ENCODE assay signal across 16 cellular contexts in the genomic region with DNA sequence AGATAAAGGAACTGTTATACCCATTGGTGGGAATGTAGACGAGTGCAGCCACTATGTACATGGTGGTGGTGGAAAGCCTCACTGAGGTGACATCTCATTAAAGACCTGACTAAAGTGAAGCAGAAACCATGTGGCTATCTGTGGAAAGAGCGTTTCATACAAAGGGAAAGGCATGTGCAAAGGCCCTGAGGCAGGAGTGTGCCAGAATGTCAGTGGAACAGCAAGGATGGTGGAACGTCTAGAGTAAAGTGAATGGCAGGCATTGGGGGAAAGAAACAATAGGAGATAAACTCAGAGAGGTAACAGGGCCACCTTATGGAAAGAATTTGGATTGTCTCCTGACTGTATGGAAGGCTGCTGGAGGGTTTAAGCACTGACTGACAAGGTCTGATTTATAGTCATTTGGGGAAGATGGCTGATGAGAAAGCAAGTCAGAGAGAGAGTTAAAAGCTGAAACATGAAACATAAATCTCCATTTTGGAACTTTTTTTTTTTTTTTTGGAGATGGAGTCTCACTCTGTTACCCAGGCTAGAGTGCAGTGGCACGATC.
A peak's percentile ranks its signal among the peaks of the same experiment; 100 is the strongest.
DNase-seq lines count a peak whose midpoint lies in the region; ATAC-seq, FAIRE-seq and TF ChIP-seq lines count a peak whose summit lies in the region.
"Had no signal": no experiment of that assay in that cellular context is flagged by ENCODE, and none has a peak within 500 bp of the region (broad histone marks: within the 10 kb centered on the region; RNA-seq: fewer than 3 reads in every experiment).

No MANE protein-coding gene starts in this region.

- POLR2A ChIA-PET in WTC11 (lab: Charles Lee) (no interaction called here), HepG2 (lab: Yijun Ruan, JAX) (no interaction called here)

- DNase-seq in stimulated activated naive CD8-positive, alpha-beta T cell treated with anti-CD3 and anti-CD28 coated beads, Interleukin-15, amount 100 ng/mL, for 72 hours = no peak
- DNase-seq in stimulated activated naive CD8-positive, alpha-beta T cell treated with anti-CD3 and anti-CD28 coated beads, Interleukin-15, Interleukin-2, amounts not matched to agents 100 U/mL and 50 U/mL, for 24 hours = no peak
- DNase-seq in WTC11 (ENCODE audit: low spot score) = no peak
- DNase-seq in HepG2 (ENCODE audit: low spot score) = no peak
- DNase-seq in NCI-H345 (lab: John Stamatoyannopoulos, UW) = no peak
- no peak for DNase-seq in tibial nerve (ENCODE audit: low spot score in 2 of 2)
- no peak for DNase-seq in CD1c-positive myeloid dendritic cell (ENCODE audit: extremely low spot score)
- no peak for DNase-seq in putamen (ENCODE audit: low spot score)
- DNase-seq: DMS79, NCI-H69 had no signal

- peaks cover 24% of the 10 kb centered on the region for H3K4me1 ChIP-seq in HepG2 (ENCODE audit: insufficient read depth, low read length)
- no peaks in the 10 kb centered on the region for H3K4me1 ChIP-seq in tibial nerve
- H3K4me1 ChIP-seq: A549 had no signal

- in situ Hi-C loops in HepG2 (cut with HindIII; ENCODE audit: extremely low pct_ligation_motif_present, low pct_unique_long_range_greater_than_20kb) = no loop called here

- H3K27me3 Mint-ChIP-seq in stimulated activated naive CD8-positive, alpha-beta T cell treated with anti-CD3 and anti-CD28 coated beads, Interleukin-15, amount 100 ng/mL, for 72 hours = peaks cover 11% of the 10 kb centered on the region
- H3K27me3 Mint-ChIP-seq in WTC11 (ENCODE audit: low read depth) = no peaks in the 10 kb centered on the region; the same call in 1 of the 2 replicates

- no peaks in the 10 kb centered on the region for H4K20me1 ChIP-seq in HepG2 (ENCODE audit: insufficient read depth, low read length)

- no peak overlapping the region for H3K4me2 ChIP-seq in HepG2 (ENCODE audit: low read depth, low read length)
- H3K4me2 ChIP-seq: A549 had no signal

- H3K9me3 ChIP-seq in HepG2 (ENCODE audit: low read length) (no peaks in the 10 kb centered on the region), tibial nerve (peaks cover 0 to 4% (median 0%) of the 10 kb centered on the region in 4 donors)
- H3K9me3 ChIP-seq: A549 had no signal

- 53% methylated on average over 4 of the region's 4 CpGs for WGBS in HepG2 (ENCODE audit: low lambda C conversion rate)
- 80 to 82% methylated on average over 4 of the region's 4 CpGs for WGBS in tibial nerve, 2 donors

- H3K36me3 Mint-ChIP-seq in WTC11 = 0 out of 2 replicates have a peak, but pooled peaks cover 2% of the 10 kb centered on the region

- H3K4me3 ChIP-seq in HepG2 (replicated peaks in 1 of 3; ENCODE audit: insufficient read depth in 1 of 3, low read depth in 2 of 3, low read length in 3 of 3) (no peak overlapping the region), tibial nerve (no peak overlapping the region)
- H3K4me3 ChIP-seq: A549 had no signal

- peak overlapping the region in 1 of 2 donors; percentile 47 for H3K27ac Mint-ChIP-seq in stimulated activated naive CD8-positive, alpha-beta T cell treated with anti-CD3 and anti-CD28 coated beads, Interleukin-15, amount 100 ng/mL, for 72 hours
- H3K27ac Mint-ChIP-seq in WTC11 = no peak overlapping the region
- H3K27ac Mint-ChIP-seq: IgD-negative memory B cell had no signal

- no peak for FAIRE-seq in HepG2 (lab: Jason Lieb, UNC)
- FAIRE-seq: A549, G401.6, GM12891 had no signal

- CTCF ChIA-PET in WTC11 (lab: Charles Lee) = no interaction called here
- CTCF ChIA-PET in HepG2 (lab: Yijun Ruan, JAX; ENCODE audit: low intra/inter-chr PET ratio, low total read pairs) = no interaction called here

- H3K36me3 ChIP-seq in HepG2 (replicated peaks in 1 of 2; ENCODE audit: control insufficient read depth in 1 of 2, insufficient read depth in 2 of 2, low read length in 2 of 2) = no peaks in the 10 kb centered on the region
- H3K36me3 ChIP-seq in tibial nerve = no peaks in the 10 kb centered on the region

- H3K79me2 ChIP-seq in HepG2 (ENCODE audit: insufficient read depth, low read length) = no peaks in the 10 kb centered on the region

- peak; percentile 23 for ATAC-seq in stimulated activated naive CD8-positive, alpha-beta T cell treated with anti-CD3 and anti-CD28 coated beads, Interleukin-15, amount 100 ng/mL, for 72 hours
- no peak for ATAC-seq in stimulated activated naive CD8-positive, alpha-beta T cell treated with anti-CD3 and anti-CD28 coated beads, Interleukin-15, Interleukin-2, amounts not matched to agents 100 U/mL and 50 U/mL, for 24 hours
- ATAC-seq in WTC11 (peak; percentile 50), HepG2 (no peak)
- ATAC-seq: PC-3 had no signal

- H3K4me3 Mint-ChIP-seq in stimulated activated naive CD8-positive, alpha-beta T cell treated with anti-CD3 and anti-CD28 coated beads, Interleukin-15, amount 100 ng/mL, for 72 hours = no peak overlapping the region
- no peak overlapping the region for H3K4me3 Mint-ChIP-seq in WTC11
- H3K4me3 Mint-ChIP-seq: IgD-negative memory B cell had no signal

- intact Hi-C loops in HepG2 (cut with micrococcal nuclease; ENCODE audit: unreplicated experiment) = no loop called here

- peaks cover 6% of the 10 kb centered on the region for H3K4me1 Mint-ChIP-seq in stimulated activated naive CD8-positive, alpha-beta T cell treated with anti-CD3 and anti-CD28 coated beads, Interleukin-15, amount 100 ng/mL, for 72 hours
- H3K4me1 Mint-ChIP-seq in WTC11 = peaks cover 9% of the 10 kb centered on the region
- H3K4me1 Mint-ChIP-seq: IgD-negative memory B cell had no signal

- no peak overlapping the region for H3K9ac ChIP-seq in HepG2 (ENCODE audit: insufficient read depth, low read depth, low read length)

- TF ChIP-seq EP300 in HepG2 (IDR thresholded peaks at IDR 0.05; ENCODE audit: low read depth in 2 of 2, low read length in 2 of 2) = no peak
- TF ChIP-seq EP300 in HepG2 (CRISPR knock-in tag; IDR thresholded peaks at IDR 0.05; ENCODE audit: borderline replicate concordance) = no peak
- TF ChIP-seq EP300 in tibial nerve (IDR thresholded peaks at IDR 0.05) = no peak

- no peak overlapping the region for H2AFZ ChIP-seq in HepG2 (ENCODE audit: low read length)

- no TSS peak for BruUV-seq in HepG2 (replicated peaks; lab: Mats Ljungman, UMichigan)

- no peak for TF ChIP-seq RAD21 in HepG2 (CRISPR knock-in tag; IDR thresholded peaks at IDR 0.05)

- H3K27ac ChIP-seq in HepG2 (ENCODE audit: extremely low read length, insufficient read depth, low read length) (no peak overlapping the region), tibial nerve (no peak overlapping the region)
- H3K27ac ChIP-seq: A549, C4-2B had no signal

- peaks cover 0 to 16% of the 10 kb centered on the region in 2 donors for H3K9me3 Mint-ChIP-seq in stimulated activated naive CD8-positive, alpha-beta T cell treated with anti-CD3 and anti-CD28 coated beads, Interleukin-15, amount 100 ng/mL, for 72 hours
- peaks cover 12% of the 10 kb centered on the region for H3K9me3 Mint-ChIP-seq in WTC11

- TF ChIP-seq POLR2A in HepG2 (IDR thresholded peaks at IDR 0.05; ENCODE audit: insufficient read depth in 1 of 2, low read depth in 2 of 2, low read length in 2 of 2) = no peak
- no peak for TF ChIP-seq POLR2A in tibial nerve (IDR thresholded peaks at IDR 0.05)

- no peak for TF ChIP-seq CTCF in WTC11 (IDR thresholded peaks at IDR 0.05)
- TF ChIP-seq CTCF in HepG2 (CRISPR knock-in tag; IDR thresholded peaks at IDR 0.05) = no peak
- TF ChIP-seq CTCF in tibial nerve (IDR thresholded peaks at IDR 0.05) = no peak

- H3K27me3 ChIP-seq in HepG2 (ENCODE audit: control insufficient read depth in 1 of 2, insufficient read depth in 2 of 2, low read length in 2 of 2) (no peaks in the 10 kb centered on the region), tibial nerve (no peaks in the 10 kb centered on the region)

TF ChIP-seq in WTC11, 78 proteins besides CTCF, POLR2A, EP300 and RAD21:
- TF ChIP-seq GRHL2 (CRISPR knock-in tag; IDR thresholded peaks at IDR 0.05; ENCODE audit: insufficient replicate concordance, severe bottlenecking) (no peak), GTF2I (CRISPR knock-in tag; conservative IDR thresholded peaks at IDR 0.05) (0 out of 2 replicates have a peak, but pooled peaks have one; percentile 57)
TF ChIP-seq in WTC11: peak in this region for 1.

TF ChIP-seq in HepG2, 621 proteins besides CTCF, POLR2A, EP300 and RAD21:
- TF ChIP-seq ZMYM3 (CRISPR knock-in tag; IDR thresholded peaks at IDR 0.05) (peak; percentile 29; the same call in 1 of the 2 replicates), ETV5 (CRISPR knock-in tag; IDR thresholded peaks at IDR 0.05; ENCODE audit: borderline replicate concordance) (no peak)

Comparison
In these comparisons a context has a peak if more than half of its experiments do, and no peak if none do; other contexts are left out.
1. ATAC-seq: peak in stimulated activated naive CD8-positive, alpha-beta T cell treated with anti-CD3 and anti-CD28 coated beads, Interleukin-15, amount 100 ng/mL, for 72 hours (single experiment) and WTC11 (single experiment); none in stimulated activated naive CD8-positive, alpha-beta T cell treated with anti-CD3 and anti-CD28 coated beads, Interleukin-15, Interleukin-2, amounts not matched to agents 100 U/mL and 50 U/mL, for 24 hours (single experiment) and HepG2 (single experiment).